In the genomic region with DNA sequence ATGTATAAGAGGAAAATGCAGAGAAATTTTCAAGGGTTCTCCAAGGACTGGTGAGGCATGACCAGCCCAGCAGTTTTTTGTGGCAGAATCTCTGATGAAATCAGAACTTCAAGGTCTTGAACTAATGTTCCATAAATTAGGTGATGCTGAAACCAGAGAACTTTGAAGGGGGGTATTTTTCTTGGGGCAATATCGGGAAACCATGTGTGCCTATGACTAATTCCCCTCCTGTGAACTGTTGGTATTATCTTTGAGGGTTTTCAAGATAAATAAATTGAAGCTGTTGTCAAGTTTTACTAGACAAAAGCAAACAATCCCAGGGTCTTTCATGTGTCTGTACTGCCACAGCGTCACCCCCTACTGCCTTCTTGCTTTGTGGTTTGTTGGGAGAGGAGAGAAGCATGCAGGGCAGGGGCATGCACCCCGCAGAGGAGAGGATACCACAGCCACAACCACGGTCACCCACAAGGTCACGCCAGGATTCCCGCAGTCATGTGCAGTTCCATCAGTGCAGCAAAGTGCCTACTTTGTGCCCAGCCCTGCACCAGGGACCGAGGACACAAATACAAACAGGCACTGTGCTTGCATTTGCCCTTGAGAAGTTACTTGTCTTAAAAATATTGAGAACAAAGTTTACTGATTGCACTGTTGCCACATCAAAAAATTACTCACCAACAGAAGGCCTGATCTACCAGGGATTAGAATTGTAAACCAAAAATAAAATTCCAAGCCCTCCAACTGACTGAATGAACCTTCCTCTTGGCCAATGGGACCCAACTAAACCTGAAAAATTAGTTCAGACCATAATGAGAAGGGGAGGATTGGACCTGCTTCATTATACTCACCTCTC, we compare ENCODE assay signal across 8 cellular contexts.
DNase-seq lines count a peak whose midpoint lies in the region; ATAC-seq, FAIRE-seq and TF ChIP-seq lines count a peak whose summit lies in the region.

No MANE protein-coding gene starts in this region.

- FAIRE-seq in HTR-8/SVneo (lab: Jason Lieb, UNC) = no peak

- DNase-seq in COLO668 (lab: John Stamatoyannopoulos, UW; ENCODE audit: unreplicated experiment) (peak; percentile 15), HTR-8/SVneo (ENCODE audit: insufficient read length, low spot score) (peak; percentile 63), left kidney (ENCODE audit: low read depth, low spot score) (peak; percentile 67), GM10266 (ENCODE audit: extremely low spot score) (no peak), middle frontal gyrus (ENCODE audit: extremely low spot score, low spot score) (no peak), left ventricle myocardium superior (no peak)
- DNase-seq in activated CD4-positive, alpha-beta memory T cell treated with anti-CD3 and anti-CD28 coated beads, Interleukin-2, amount 10 ng/mL, durations not matched to agents 7 days and 5 days = peak; percentile 35

- H3K9me3 Mint-ChIP-seq in activated CD4-positive, alpha-beta memory T cell treated with anti-CD3 and anti-CD28 coated beads, Interleukin-2, amount 10 ng/mL, durations not matched to agents 7 days and 5 days = peaks cover 1% of the 10 kb centered on the region

- no peaks in the 10 kb centered on the region for H3K36me3 Mint-ChIP-seq in activated CD4-positive, alpha-beta memory T cell treated with anti-CD3 and anti-CD28 coated beads, Interleukin-2, amount 10 ng/mL, durations not matched to agents 7 days and 5 days (ENCODE audit: low read depth)

- no peak for TF ChIP-seq CTCF in GM10266 (IDR thresholded peaks at IDR 0.05; ENCODE audit: control insufficient read depth, insufficient read depth, low read depth, missing control alignments)

- no peak for ATAC-seq in HG02840 (IDR thresholded peaks at IDR 0.05; ENCODE audit: low FRiP score, unreplicated experiment)
- ATAC-seq in left ventricle myocardium superior = no peak

- POLR2A ChIA-PET in activated CD4-positive, alpha-beta memory T cell treated with anti-CD3 and anti-CD28 coated beads, Interleukin-2, amount 10 ng/mL, durations not matched to agents 7 days and 5 days (lab: Charles Lee) = interaction anchor here (1.7 kb wide), 1 partner anchor 9 kb away, joined by 5 read pairs; no protein-coding TSS in a partner anchor

- no peak overlapping the region for H3K27ac Mint-ChIP-seq in activated CD4-positive, alpha-beta memory T cell treated with anti-CD3 and anti-CD28 coated beads, Interleukin-2, amount 10 ng/mL, durations not matched to agents 7 days and 5 days

- H3K4me3 Mint-ChIP-seq in activated CD4-positive, alpha-beta memory T cell treated with anti-CD3 and anti-CD28 coated beads, Interleukin-2, amount 10 ng/mL, durations not matched to agents 7 days and 5 days = no peak overlapping the region

- H3K4me1 Mint-ChIP-seq in activated CD4-positive, alpha-beta memory T cell treated with anti-CD3 and anti-CD28 coated beads, Interleukin-2, amount 10 ng/mL, durations not matched to agents 7 days and 5 days = peaks cover 29% of the 10 kb centered on the region

- H3K27me3 Mint-ChIP-seq in activated CD4-positive, alpha-beta memory T cell treated with anti-CD3 and anti-CD28 coated beads, Interleukin-2, amount 10 ng/mL, durations not matched to agents 7 days and 5 days = peaks cover 2% of the 10 kb centered on the region

- CTCF ChIA-PET in activated CD4-positive, alpha-beta memory T cell treated with anti-CD3 and anti-CD28 coated beads, Interleukin-2, amount 10 ng/mL, durations not matched to agents 7 days and 5 days (lab: Charles Lee) = no interaction called here

- intact Hi-C loops in left ventricle myocardium superior (cut with micrococcal nuclease) = no loop called here

Comparison
In these comparisons a context has a peak if more than half of its experiments do, and no peak if none do; other contexts are left out.
1. DNase-seq: peak in COLO668 (single experiment), HTR-8/SVneo (single experiment), activated CD4-positive, alpha-beta memory T cell treated with anti-CD3 and anti-CD28 coated beads, Interleukin-2, amount 10 ng/mL, durations not matched to agents 7 days and 5 days (single experiment) and left kidney (single experiment); none in GM10266 (single experiment), middle frontal gyrus (single experiment) and left ventricle myocardium superior (single experiment).